In genomic region chr22:30675436-30675835, GRCh38 we compare ENCODE assay signal across 25 cellular contexts. TPM values are rescaled to one million over a fixed set of nuclear protein-coding genes. Genes with fewer than 3 reads are reported as not detected.
DNase-seq lines count a peak whose midpoint lies in the region; ATAC-seq and TF ChIP-seq lines count a peak whose summit lies in the region.
"Had no signal": no experiment of that assay in that cellular context is flagged by ENCODE, and none has a peak within 500 bp of the region (broad histone marks: within the 10 kb centered on the region; RNA-seq: fewer than 3 reads in every experiment).

No MANE protein-coding gene starts in this region.

- no peak for TF ChIP-seq CTCF in vagina (IDR thresholded peaks at IDR 0.05)

- no peak overlapping the region for H3K27ac ChIP-seq in vagina
- H3K27ac ChIP-seq: adrenal gland, C4-2B, uterus, VCaP had no signal

- no peaks in the 10 kb centered on the region for H3K9me3 ChIP-seq in vagina
- H3K9me3 ChIP-seq: adrenal gland, uterus had no signal

- DNase-seq in G401 (ENCODE audit: low spot score) (peak; percentile 68), NCI-H1436 (lab: John Stamatoyannopoulos, UW) (peak; percentile 18), NCI-H69 (lab: John Stamatoyannopoulos, UW) (peak; percentile 93), myocyte (ENCODE audit: low read depth) (peak; percentile 14), vagina (ENCODE audit: extremely low spot score in 2 of 2) (no peak), pons (ENCODE audit: low spot score) (no peak)
- DNase-seq: activated CD4-positive, alpha-beta T cell treated with anti-CD3 and anti-CD28 coated beads, Interleukin-2, amount 10 ng/mL, durations not matched to agents 7 days and 5 days; activated naive CD4-positive, alpha-beta T cell treated with Interleukin-2 at 50 U/mL for 16 hours; activated T-cell treated with anti-CD3 and anti-CD28 coated beads, Interleukin-2, amount 50 U/mL, for 48 hours; adrenal gland; effector memory CD4-positive, alpha-beta T cell; EL; foreskin melanocyte; HCEC 1CT; hypothalamus; NCI-H187 treated with DMSO at 0.1 percent for 48 hours; stimulated activated CD4-positive, alpha-beta T cell treated with anti-CD3 and anti-CD28 coated beads, Interleukin-2, amount 100 ng/mL, for 48 hours; uterus had no signal

- TF ChIP-seq POLR2A in vagina (IDR thresholded peaks at IDR 0.05): no peak

- H3K36me3 ChIP-seq in vagina: no peaks in the 10 kb centered on the region
- H3K36me3 ChIP-seq: adrenal gland, uterus had no signal

- H3K4me1 ChIP-seq in vagina: no peaks in the 10 kb centered on the region
- H3K4me1 ChIP-seq: adrenal gland, uterus had no signal

- no peak for ATAC-seq in HG02870 (IDR thresholded peaks at IDR 0.05; ENCODE audit: unreplicated experiment)
- ATAC-seq: esophagus mucosa; HepG2; natural killer cell treated with Interleukin-12 subunit alpha and Interleukin-12 subunit beta and Interleukin-15 and Interleukin-18, amount 100 ng/mL, for 72 hours; stimulated activated effector memory CD8-positive, alpha-beta T cell treated with anti-CD3 and anti-CD28 coated beads, Interleukin-12 subunit alpha, Interleukin-12 subunit beta, amount 100 ng/mL, for 72 hours had no signal

- intact Hi-C loops in vagina (cut with DNase I): no loop called here

- no peaks in the 10 kb centered on the region for H3K27me3 ChIP-seq in vagina
- H3K27me3 ChIP-seq: adrenal gland, uterus had no signal

- no peak overlapping the region for H3K4me3 ChIP-seq in vagina
- H3K4me3 ChIP-seq: adrenal gland, uterus had no signal

- in situ Hi-C loops in G401 (cut with HindIII; ENCODE audit: low sequenced_read_pairs): no loop called here

RNA-seq across cellular contexts. Expression of gene DUSP18, which starts 7.8 kb away (rescaled TPM):
- 4.5 and 5.1 TPM in 2 replicates for total RNA-seq in G401 (2014; rRNA removed; shearing (Covaris generic))
- total RNA-seq in myocyte (4.4 and 4.7 TPM in 2 replicates), vagina (7.4 TPM)
- 6.1 TPM for polyA plus RNA-seq in myocyte (2012)

RNA-seq across cellular contexts. Expression of gene OSBP2, which starts 19.2 kb away (rescaled TPM):
- 3.0 and 4.4 TPM in 2 replicates for total RNA-seq in G401 (2014; rRNA removed; shearing (Covaris generic))
- 19.3 and 29.7 TPM in 2 replicates for total RNA-seq in myocyte
- polyA plus RNA-seq in myocyte (2012): 7.3 TPM
- total RNA-seq in vagina: 3.7 TPM

RNA-seq across cellular contexts. Expression of gene SLC35E4, which starts 39.9 kb away (rescaled TPM):
- 6.3 and 15.5 TPM in 2 replicates for total RNA-seq in G401 (2014; rRNA removed; shearing (Covaris generic))
- total RNA-seq in myocyte (12.2 and 16.9 TPM in 2 replicates), vagina (6.4 TPM)
- 5.3 TPM for polyA plus RNA-seq in myocyte (2012)

Comparison
In these comparisons a context has a peak if more than half of its experiments do, and no peak if none do; other contexts are left out.
1. DNase-seq: peak in G401 (single experiment), NCI-H1436 (single experiment), NCI-H69 (single experiment) and myocyte (single experiment); none in vagina (0 of 2) and pons (single experiment).